In genomic region chr17:43211480-43212402, GRCh38 we compare ENCODE assay signal across 8 cellular contexts. TPM values are rescaled to one million over a fixed set of nuclear protein-coding genes. Genes with fewer than 3 reads are reported as not detected.
DNase-seq lines count a peak whose midpoint lies in the region; ATAC-seq and TF ChIP-seq lines count a peak whose summit lies in the region.

TMEM106A (plus strand) TSS chr17:43211875; CDS start chr17:43213042, 1,167 bp downstream.

- no peaks in the 10 kb centered on the region for H3K79me2 ChIP-seq in GM23338 (replicated peaks; ENCODE audit: insufficient read depth)

- H3K36me3 Mint-ChIP-seq in GM23338 (ENCODE audit: low read depth) = peaks cover 7% of the 10 kb centered on the region

- H3F3A ChIP-seq in GM23338 (replicated peaks; ENCODE audit: low read depth) = 0 out of 2 replicates have a peak, but pooled peaks cover 4% of the 10 kb centered on the region

- TF ChIP-seq POLR2A in right lobe of liver (IDR thresholded peaks at IDR 0.05) = peak; percentile 27

- H3K4me2 ChIP-seq in GM23338 = peak within 1 kb of the TSS; percentile 78

- peak within 1 kb of the TSS; percentile 74 for H2AFZ ChIP-seq in GM23338

- H3K9me3 Mint-ChIP-seq in GM23338 = no peaks in the 10 kb centered on the region; the same call in 2 of the 3 replicates

- in situ Hi-C loops in G401 (cut with HindIII; ENCODE audit: low sequenced_read_pairs) = no loop called here

- H3K27me3 ChIP-seq in GM23338 (ENCODE audit: insufficient read depth) (no peaks in the 10 kb centered on the region), right lobe of liver (no peaks in the 10 kb centered on the region)

- H3K4me3 ChIP-seq in GM23338 (peak within 1 kb of the TSS; percentile 59), right lobe of liver (peak within 1 kb of the TSS; percentile 46 to 60 (median 57))

- WGBS in right lobe of liver (ENCODE audit: insufficient coverage, low coverage, low lambda C conversion rate, missing lambda C conversion rate) = 13% methylated on average over 27 of the region's 54 CpGs

- ATAC-seq in GM23338 (peak; percentile 87), right lobe of liver (peak; percentile 82 to 89 (median 88))

- no peaks in the 10 kb centered on the region for H4K20me1 ChIP-seq in GM23338 (replicated peaks; ENCODE audit: insufficient read depth)

- H3K4me1 ChIP-seq in GM23338 (ENCODE audit: insufficient read depth) (peaks cover 16% of the 10 kb centered on the region), right lobe of liver (peaks cover 0 to 51% (median 21%) of the 10 kb centered on the region in 4 donors)

- 0 out of 2 replicates have a peak, but pooled peaks cover 6% of the 10 kb centered on the region for H3K36me3 ChIP-seq in GM23338 (ENCODE audit: insufficient read depth)
- peaks cover 0 to 45% (median 9%) of the 10 kb centered on the region in 4 donors for H3K36me3 ChIP-seq in right lobe of liver

- H3K4me3 Mint-ChIP-seq in GM23338 = peak within 1 kb of the TSS; percentile 92

- intact Hi-C loops in right lobe of liver (cut with DNase I) = no loop called here

- DNase-seq in G401 (ENCODE audit: low spot score) (peak; percentile 2), GM23338 (ENCODE audit: low spot score) (peak; percentile 89), MV-4-11 (lab: John Stamatoyannopoulos, UW) (peak; percentile 68), dermis microvascular lymphatic vessel endothelial cell (ENCODE audit: low read depth in 2 of 2) (peak; percentile 45 to 90), right lobe of liver (peak; percentile 65 to 88 (median 82)), NCI-H2107 (lab: John Stamatoyannopoulos, UW) (no peak)
- DNase-seq in activated CD4-positive, alpha-beta T cell treated with anti-CD3 and anti-CD28 coated beads, Interleukin-2, amount 50 U/mL, for 1 hour = peak; percentile 67
- DNase-seq in stimulated activated CD4-positive, alpha-beta T cell treated with anti-CD3 and anti-CD28 coated beads, Interleukin-4, amount 100 ng/mL, for 48 hours (ENCODE audit: low read depth in 2 of 2) = peak; percentile 60 to 64

- peak within 1 kb of the TSS; percentile 90 for H3K27ac Mint-ChIP-seq in GM23338

- peaks cover 5% of the 10 kb centered on the region for H3K27me3 Mint-ChIP-seq in GM23338 (ENCODE audit: insufficient read depth, low read depth, poor library complexity)

- peak within 1 kb of the TSS; percentile 67 for H3K27ac ChIP-seq in GM23338 (ENCODE audit: low read depth)
- peak within 1 kb of the TSS; percentile 63 to 78 (median 68) for H3K27ac ChIP-seq in right lobe of liver

- peak; percentile 36 to 42 for TF ChIP-seq CTCF in GM23338 (conservative IDR thresholded peaks at IDR 0.05; ENCODE audit: low read depth in 2 of 2)
- TF ChIP-seq CTCF in right lobe of liver (IDR thresholded peaks at IDR 0.05) = peak in 2 of 4 donors; percentile 17 to 23

- no peaks in the 10 kb centered on the region for H3K9me2 ChIP-seq in GM23338 (ENCODE audit: insufficient read depth)

- H3K4me1 Mint-ChIP-seq in GM23338 = peaks cover 14% of the 10 kb centered on the region

- H3K9me3 ChIP-seq in right lobe of liver = no peaks in the 10 kb centered on the region

TF ChIP-seq in GM23338, 12 proteins besides CTCF, POLR2A, EP300 and RAD21:
- no peak for TF ChIP-seq EZH2phosphoT487 (IDR thresholded peaks at IDR 0.05; ENCODE audit: unreplicated experiment)
- TF ChIP-seq POLR2AphosphoS5 (IDR thresholded peaks at IDR 0.05; ENCODE audit: low read depth) = peak; percentile 65

RNA-seq across cellular contexts. Expression of gene TMEM106A, which starts in this region (rescaled TPM):
- not detected in 2 replicates for total RNA-seq in G401 (2014; rRNA removed; shearing (Covaris generic))
- 0.78 and 1.5 TPM in 2 replicates for total RNA-seq in GM23338 (2014; rRNA removed; shearing (Covaris generic))
- 1.1 and 2.4 TPM in 2 replicates for polyA plus RNA-seq in GM23338 (2016; fragmentation: Nextera tagmentation; extraction: Ambion mirVana)
- total RNA-seq in dermis microvascular lymphatic vessel endothelial cell (1.2 and 1.9 TPM in 2 replicates), right lobe of liver (1 to 10 TPM; 3.1 to 8.4 (median 4.5) TPM)

Comparison
In these comparisons a context has a peak if more than half of its experiments do, and no peak if none do; other contexts are left out.
1. Peak in DNase-seq in G401; RNA of the gene not detected or under 1 TPM.